1 cellular context compared by ENCODE assay signal in genomic region chr13:75372517-75372916, GRCh38.
A peak's percentile ranks its signal among the peaks of the same experiment; 100 is the strongest.
TF ChIP-seq lines count a peak whose summit lies in the region.

No MANE protein-coding gene starts in this region.

TF ChIP-seq in HEK293, 187 proteins besides CTCF, POLR2A, EP300 and RAD21 (continued from another document):
- TF ChIP-seq, protein P1, sequence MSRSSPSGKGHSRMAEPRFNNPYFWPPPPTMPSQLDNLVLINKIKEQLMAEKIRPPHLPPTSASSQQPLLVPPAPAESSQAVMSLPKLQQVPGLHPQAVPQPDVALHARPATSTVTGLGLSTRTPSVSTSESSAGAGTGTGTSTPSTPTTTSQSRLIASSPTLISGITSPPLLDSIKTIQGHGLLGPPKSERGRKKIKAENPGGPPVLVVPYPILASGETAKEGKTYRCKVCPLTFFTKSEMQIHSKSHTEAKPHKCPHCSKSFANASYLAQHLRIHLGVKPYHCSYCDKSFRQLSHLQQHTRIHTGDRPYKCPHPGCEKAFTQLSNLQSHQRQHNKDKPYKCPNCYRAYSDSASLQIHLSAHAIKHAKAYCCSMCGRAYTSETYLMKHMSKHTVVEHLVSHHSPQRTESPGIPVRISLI (tag by site-specific recombination; IDR thresholded peaks at IDR 0.05), result peak; percentile 96
- TF ChIP-seq ZNF654 (tag by site-specific recombination; IDR thresholded peaks at IDR 0.05; ENCODE audit: low read depth) (peak; percentile 24; the same call in 1 of the 2 replicates), ZNF157 (tag by site-specific recombination; IDR thresholded peaks at IDR 0.05) (no peak)
